In genomic region chr1:53121319-53122172, GRCh38 we compare ENCODE assay signal across 1 cellular context.
A peak's percentile ranks its signal among the peaks of the same experiment; 100 is the strongest.
TF ChIP-seq lines count a peak whose summit lies in the region.

No MANE protein-coding gene starts in this region.

TF ChIP-seq in HepG2, 621 proteins besides CTCF, POLR2A, EP300 and RAD21 (continued from another document and continues in another):
- TF ChIP-seq JUNB (CRISPR knock-in tag; IDR thresholded peaks at IDR 0.05; ENCODE audit: borderline replicate concordance) (peak; percentile 95), PPARG (CRISPR knock-in tag; conservative IDR thresholded peaks at IDR 0.05) (peak; percentile 53), NCOA2 (CRISPR knock-in tag; IDR thresholded peaks at IDR 0.05) (peak; percentile 72), ZNF670 (CRISPR knock-in tag; IDR thresholded peaks at IDR 0.05; ENCODE audit: borderline replicate concordance) (peak; percentile 83; the same call in 1 of the 2 replicates), AGO2 (optimal IDR thresholded peaks at IDR 0.05; ENCODE audit: low read depth, low read length) (no peak), ZNF576 (CRISPR knock-in tag; IDR thresholded peaks at IDR 0.05) (no peak), AKAP8 (CRISPR knock-in tag; IDR thresholded peaks at IDR 0.05) (no peak), MXI1 (IDR thresholded peaks at IDR 0.05; ENCODE audit: borderline replicate concordance, low read depth, low read length) (peak; percentile 97; the same call in 2 of the 3 replicates), NAIF1 (CRISPR knock-in tag; IDR thresholded peaks at IDR 0.05; ENCODE audit: borderline replicate concordance) (no peak; the same call in 1 of the 2 replicates), ZNF446 (CRISPR knock-in tag; IDR thresholded peaks at IDR 0.05) (no peak), SNAPC4 (CRISPR knock-in tag; IDR thresholded peaks at IDR 0.05) (0 out of 2 replicates have a peak, but pooled peaks have one; percentile 53), CENPX (CRISPR knock-in tag; IDR thresholded peaks at IDR 0.05) (no peak), ZNF143 (CRISPR knock-in tag; IDR thresholded peaks at IDR 0.05) (no peak), ADNP (CRISPR knock-in tag; IDR thresholded peaks at IDR 0.05) (no peak), ZNF234 (CRISPR knock-in tag; conservative IDR thresholded peaks at IDR 0.05) (no peak), ZNF710 (CRISPR knock-in tag; IDR thresholded peaks at IDR 0.05; ENCODE audit: borderline replicate concordance) (peak; percentile 65; the same call in 1 of the 2 replicates), EED (CRISPR knock-in tag; IDR thresholded peaks at IDR 0.05) (no peak)
- TF ChIP-seq, protein P1, sequence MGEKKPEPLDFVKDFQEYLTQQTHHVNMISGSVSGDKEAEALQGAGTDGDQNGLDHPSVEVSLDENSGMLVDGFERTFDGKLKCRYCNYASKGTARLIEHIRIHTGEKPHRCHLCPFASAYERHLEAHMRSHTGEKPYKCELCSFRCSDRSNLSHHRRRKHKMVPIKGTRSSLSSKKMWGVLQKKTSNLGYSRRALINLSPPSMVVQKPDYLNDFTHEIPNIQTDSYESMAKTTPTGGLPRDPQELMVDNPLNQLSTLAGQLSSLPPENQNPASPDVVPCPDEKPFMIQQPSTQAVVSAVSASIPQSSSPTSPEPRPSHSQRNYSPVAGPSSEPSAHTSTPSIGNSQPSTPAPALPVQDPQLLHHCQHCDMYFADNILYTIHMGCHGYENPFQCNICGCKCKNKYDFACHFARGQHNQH (CRISPR knock-in tag; IDR thresholded peaks at IDR 0.05) = peak; percentile 66; the same call in 1 of the 2 replicates
- TF ChIP-seq, protein P2, sequence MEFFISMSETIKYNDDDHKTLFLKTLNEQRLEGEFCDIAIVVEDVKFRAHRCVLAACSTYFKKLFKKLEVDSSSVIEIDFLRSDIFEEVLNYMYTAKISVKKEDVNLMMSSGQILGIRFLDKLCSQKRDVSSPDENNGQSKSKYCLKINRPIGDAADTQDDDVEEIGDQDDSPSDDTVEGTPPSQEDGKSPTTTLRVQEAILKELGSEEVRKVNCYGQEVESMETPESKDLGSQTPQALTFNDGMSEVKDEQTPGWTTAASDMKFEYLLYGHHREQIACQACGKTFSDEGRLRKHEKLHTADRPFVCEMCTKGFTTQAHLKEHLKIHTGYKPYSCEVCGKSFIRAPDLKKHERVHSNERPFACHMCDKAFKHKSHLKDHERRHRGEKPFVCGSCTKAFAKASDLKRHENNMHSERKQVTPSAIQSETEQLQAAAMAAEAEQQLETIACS (CRISPR knock-in tag; IDR thresholded peaks at IDR 0.05) = no peak
- TF ChIP-seq, protein P3, sequence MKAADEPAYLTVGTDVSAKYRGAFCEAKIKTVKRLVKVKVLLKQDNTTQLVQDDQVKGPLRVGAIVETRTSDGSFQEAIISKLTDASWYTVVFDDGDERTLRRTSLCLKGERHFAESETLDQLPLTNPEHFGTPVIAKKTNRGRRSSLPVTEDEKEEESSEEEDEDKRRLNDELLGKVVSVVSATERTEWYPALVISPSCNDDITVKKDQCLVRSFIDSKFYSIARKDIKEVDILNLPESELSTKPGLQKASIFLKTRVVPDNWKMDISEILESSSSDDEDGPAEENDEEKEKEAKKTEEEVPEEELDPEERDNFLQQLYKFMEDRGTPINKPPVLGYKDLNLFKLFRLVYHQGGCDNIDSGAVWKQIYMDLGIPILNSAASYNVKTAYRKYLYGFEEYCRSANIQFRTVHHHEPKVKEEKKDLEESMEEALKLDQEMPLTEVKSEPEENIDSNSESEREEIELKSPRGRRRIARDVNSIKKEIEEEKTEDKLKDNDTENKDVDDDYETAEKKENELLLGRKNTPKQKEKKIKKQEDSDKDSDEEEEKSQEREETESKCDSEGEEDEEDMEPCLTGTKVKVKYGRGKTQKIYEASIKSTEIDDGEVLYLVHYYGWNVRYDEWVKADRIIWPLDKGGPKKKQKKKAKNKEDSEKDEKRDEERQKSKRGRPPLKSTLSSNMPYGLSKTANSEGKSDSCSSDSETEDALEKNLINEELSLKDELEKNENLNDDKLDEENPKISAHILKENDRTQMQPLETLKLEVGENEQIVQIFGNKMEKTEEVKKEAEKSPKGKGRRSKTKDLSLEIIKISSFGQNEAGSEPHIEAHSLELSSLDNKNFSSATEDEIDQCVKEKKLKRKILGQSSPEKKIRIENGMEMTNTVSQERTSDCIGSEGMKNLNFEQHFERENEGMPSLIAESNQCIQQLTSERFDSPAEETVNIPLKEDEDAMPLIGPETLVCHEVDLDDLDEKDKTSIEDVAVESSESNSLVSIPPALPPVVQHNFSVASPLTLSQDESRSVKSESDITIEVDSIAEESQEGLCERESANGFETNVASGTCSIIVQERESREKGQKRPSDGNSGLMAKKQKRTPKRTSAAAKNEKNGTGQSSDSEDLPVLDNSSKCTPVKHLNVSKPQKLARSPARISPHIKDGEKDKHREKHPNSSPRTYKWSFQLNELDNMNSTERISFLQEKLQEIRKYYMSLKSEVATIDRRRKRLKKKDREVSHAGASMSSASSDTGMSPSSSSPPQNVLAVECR (CRISPR knock-in tag; IDR thresholded peaks at IDR 0.05; ENCODE audit: borderline replicate concordance) = peak; percentile 82; the same call in 1 of the 2 replicates
- TF ChIP-seq, protein P4, sequence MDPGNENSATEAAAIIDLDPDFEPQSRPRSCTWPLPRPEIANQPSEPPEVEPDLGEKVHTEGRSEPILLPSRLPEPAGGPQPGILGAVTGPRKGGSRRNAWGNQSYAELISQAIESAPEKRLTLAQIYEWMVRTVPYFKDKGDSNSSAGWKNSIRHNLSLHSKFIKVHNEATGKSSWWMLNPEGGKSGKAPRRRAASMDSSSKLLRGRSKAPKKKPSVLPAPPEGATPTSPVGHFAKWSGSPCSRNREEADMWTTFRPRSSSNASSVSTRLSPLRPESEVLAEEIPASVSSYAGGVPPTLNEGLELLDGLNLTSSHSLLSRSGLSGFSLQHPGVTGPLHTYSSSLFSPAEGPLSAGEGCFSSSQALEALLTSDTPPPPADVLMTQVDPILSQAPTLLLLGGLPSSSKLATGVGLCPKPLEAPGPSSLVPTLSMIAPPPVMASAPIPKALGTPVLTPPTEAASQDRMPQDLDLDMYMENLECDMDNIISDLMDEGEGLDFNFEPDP (CRISPR knock-in tag; conservative IDR thresholded peaks at IDR 0.05) = no peak
- TF ChIP-seq, protein P5, sequence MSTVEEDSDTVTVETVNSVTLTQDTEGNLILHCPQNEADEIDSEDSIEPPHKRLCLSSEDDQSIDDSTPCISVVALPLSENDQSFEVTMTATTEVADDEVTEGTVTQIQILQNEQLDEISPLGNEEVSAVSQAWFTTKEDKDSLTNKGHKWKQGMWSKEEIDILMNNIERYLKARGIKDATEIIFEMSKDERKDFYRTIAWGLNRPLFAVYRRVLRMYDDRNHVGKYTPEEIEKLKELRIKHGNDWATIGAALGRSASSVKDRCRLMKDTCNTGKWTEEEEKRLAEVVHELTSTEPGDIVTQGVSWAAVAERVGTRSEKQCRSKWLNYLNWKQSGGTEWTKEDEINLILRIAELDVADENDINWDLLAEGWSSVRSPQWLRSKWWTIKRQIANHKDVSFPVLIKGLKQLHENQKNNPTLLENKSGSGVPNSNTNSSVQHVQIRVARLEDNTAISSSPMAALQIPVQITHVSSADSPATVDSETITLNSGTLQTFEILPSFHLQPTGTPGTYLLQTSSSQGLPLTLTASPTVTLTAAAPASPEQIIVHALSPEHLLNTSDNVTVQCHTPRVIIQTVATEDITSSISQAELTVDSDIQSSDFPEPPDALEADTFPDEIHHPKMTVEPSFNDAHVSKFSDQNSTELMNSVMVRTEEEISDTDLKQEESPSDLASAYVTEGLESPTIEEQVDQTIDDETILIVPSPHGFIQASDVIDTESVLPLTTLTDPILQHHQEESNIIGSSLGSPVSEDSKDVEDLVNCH (CRISPR knock-in tag; IDR thresholded peaks at IDR 0.05) = no peak
- TF ChIP-seq, protein P6, sequence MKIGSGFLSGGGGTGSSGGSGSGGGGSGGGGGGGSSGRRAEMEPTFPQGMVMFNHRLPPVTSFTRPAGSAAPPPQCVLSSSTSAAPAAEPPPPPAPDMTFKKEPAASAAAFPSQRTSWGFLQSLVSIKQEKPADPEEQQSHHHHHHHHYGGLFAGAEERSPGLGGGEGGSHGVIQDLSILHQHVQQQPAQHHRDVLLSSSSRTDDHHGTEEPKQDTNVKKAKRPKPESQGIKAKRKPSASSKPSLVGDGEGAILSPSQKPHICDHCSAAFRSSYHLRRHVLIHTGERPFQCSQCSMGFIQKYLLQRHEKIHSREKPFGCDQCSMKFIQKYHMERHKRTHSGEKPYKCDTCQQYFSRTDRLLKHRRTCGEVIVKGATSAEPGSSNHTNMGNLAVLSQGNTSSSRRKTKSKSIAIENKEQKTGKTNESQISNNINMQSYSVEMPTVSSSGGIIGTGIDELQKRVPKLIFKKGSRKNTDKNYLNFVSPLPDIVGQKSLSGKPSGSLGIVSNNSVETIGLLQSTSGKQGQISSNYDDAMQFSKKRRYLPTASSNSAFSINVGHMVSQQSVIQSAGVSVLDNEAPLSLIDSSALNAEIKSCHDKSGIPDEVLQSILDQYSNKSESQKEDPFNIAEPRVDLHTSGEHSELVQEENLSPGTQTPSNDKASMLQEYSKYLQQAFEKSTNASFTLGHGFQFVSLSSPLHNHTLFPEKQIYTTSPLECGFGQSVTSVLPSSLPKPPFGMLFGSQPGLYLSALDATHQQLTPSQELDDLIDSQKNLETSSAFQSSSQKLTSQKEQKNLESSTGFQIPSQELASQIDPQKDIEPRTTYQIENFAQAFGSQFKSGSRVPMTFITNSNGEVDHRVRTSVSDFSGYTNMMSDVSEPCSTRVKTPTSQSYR (CRISPR knock-in tag; IDR thresholded peaks at IDR 0.05; ENCODE audit: borderline replicate concordance) = peak; percentile 64; the same call in 1 of the 2 replicates
- TF ChIP-seq, protein P7, sequence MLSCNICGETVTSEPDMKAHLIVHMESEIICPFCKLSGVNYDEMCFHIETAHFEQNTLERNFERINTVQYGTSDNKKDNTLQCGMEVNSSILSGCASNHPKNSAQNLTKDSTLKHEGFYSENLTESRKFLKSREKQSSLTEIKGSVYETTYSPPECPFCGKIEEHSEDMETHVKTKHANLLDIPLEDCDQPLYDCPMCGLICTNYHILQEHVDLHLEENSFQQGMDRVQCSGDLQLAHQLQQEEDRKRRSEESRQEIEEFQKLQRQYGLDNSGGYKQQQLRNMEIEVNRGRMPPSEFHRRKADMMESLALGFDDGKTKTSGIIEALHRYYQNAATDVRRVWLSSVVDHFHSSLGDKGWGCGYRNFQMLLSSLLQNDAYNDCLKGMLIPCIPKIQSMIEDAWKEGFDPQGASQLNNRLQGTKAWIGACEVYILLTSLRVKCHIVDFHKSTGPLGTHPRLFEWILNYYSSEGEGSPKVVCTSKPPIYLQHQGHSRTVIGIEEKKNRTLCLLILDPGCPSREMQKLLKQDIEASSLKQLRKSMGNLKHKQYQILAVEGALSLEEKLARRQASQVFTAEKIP (CRISPR knock-in tag; IDR thresholded peaks at IDR 0.05; ENCODE audit: borderline replicate concordance) = no peak
- TF ChIP-seq, protein P8, sequence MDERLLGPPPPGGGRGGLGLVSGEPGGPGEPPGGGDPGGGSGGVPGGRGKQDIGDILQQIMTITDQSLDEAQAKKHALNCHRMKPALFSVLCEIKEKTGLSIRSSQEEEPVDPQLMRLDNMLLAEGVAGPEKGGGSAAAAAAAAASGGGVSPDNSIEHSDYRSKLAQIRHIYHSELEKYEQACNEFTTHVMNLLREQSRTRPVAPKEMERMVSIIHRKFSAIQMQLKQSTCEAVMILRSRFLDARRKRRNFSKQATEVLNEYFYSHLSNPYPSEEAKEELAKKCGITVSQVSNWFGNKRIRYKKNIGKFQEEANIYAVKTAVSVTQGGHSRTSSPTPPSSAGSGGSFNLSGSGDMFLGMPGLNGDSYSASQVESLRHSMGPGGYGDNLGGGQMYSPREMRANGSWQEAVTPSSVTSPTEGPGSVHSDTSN (CRISPR knock-in tag; IDR thresholded peaks at IDR 0.05) = no peak
